ENCODE assay signal across 13 cellular contexts in genomic region chr16:67661864-67662652, GRCh38. TPM values are rescaled to one million over a fixed set of nuclear protein-coding genes. Genes with fewer than 3 reads are reported as not detected.
A peak's percentile ranks its signal among the peaks of the same experiment; 100 is the strongest.
DNase-seq lines count a peak whose midpoint lies in the region; ATAC-seq and TF ChIP-seq lines count a peak whose summit lies in the region.
"Had no signal": no experiment of that assay in that cellular context is flagged by ENCODE, and none has a peak within 500 bp of the region (broad histone marks: within the 10 kb centered on the region; RNA-seq: fewer than 3 reads in every experiment).

No MANE protein-coding gene starts in this region.

- H3K9me3 ChIP-seq in thyroid gland = no peaks in the 10 kb centered on the region
- H3K9me3 ChIP-seq: thoracic aorta had no signal

- H3K4me3 Mint-ChIP-seq in activated T-cell treated with anti-CD3 and anti-CD28 coated beads, Interleukin-2, amount 50 U/mL, for 4 hours = peak overlapping the region; percentile 89

- intact Hi-C loops in thyroid gland (cut with DNase I) = loop anchor here (10.0 kb wide), 1 partner anchor 273 kb away; the partner anchor contains the start of genes CTRL and PSMB10

- WGBS in thyroid gland, 2 donors = 95 to 97% methylated on average over 20 to 27 of the region's 34 CpGs

- DNase-seq in activated T-cell treated with anti-CD3 and anti-CD28 coated beads, Interleukin-2, amount 50 U/mL, for 4 hours = no peak
- DNase-seq in activated T-cell treated with anti-CD3 and anti-CD28 coated beads, Interleukin-2, amount 50 U/mL, for 48 hours = no peak
- DNase-seq in RWPE1 (ENCODE audit: low spot score) (no peak), epithelial cell of proximal tubule (ENCODE audit: low read depth) (no peak), SW480 (ENCODE audit: low spot score) (no peak), thyroid gland (no peak)
- DNase-seq: activated gamma-delta T cell, KG1 had no signal

- no peak for TF ChIP-seq POLR2A in thyroid gland (IDR thresholded peaks at IDR 0.05)

- peaks cover 23% of the 10 kb centered on the region for H3K4me1 Mint-ChIP-seq in activated T-cell treated with anti-CD3 and anti-CD28 coated beads, Interleukin-2, amount 50 U/mL, for 4 hours (ENCODE audit: low read depth)

- POLR2A ChIA-PET in RWPE1 (lab: Yijun Ruan, JAX; ENCODE audit: low non-redundant PET) = interaction anchor here (0.5 kb wide), 1 partner anchor 132 kb away, joined by 3 read pairs; no protein-coding TSS in a partner anchor

- H3K9ac ChIP-seq in rectal smooth muscle tissue (ENCODE audit: low read length) = no peak overlapping the region

- H3K27me3 Mint-ChIP-seq in activated T-cell treated with anti-CD3 and anti-CD28 coated beads, Interleukin-2, amount 50 U/mL, for 4 hours (ENCODE audit: low read depth) = no peaks in the 10 kb centered on the region

- peak overlapping the region; percentile 98 for H3K4me3 ChIP-seq in epithelial cell of proximal tubule (ENCODE audit: low read depth, low read length)
- peak overlapping the region; percentile 98 for H3K4me3 ChIP-seq in rectal smooth muscle tissue (ENCODE audit: low read length)
- H3K4me3 ChIP-seq in thyroid gland (replicated peaks in 1 of 3) = no peak overlapping the region

- peaks cover 2% of the 10 kb centered on the region for H3K36me3 Mint-ChIP-seq in activated T-cell treated with anti-CD3 and anti-CD28 coated beads, Interleukin-2, amount 50 U/mL, for 4 hours (ENCODE audit: insufficient read depth)

- peaks cover 21% of the 10 kb centered on the region for H3K4me1 ChIP-seq in rectal smooth muscle tissue (ENCODE audit: control insufficient read depth, insufficient read depth, low read length)
- H3K4me1 ChIP-seq in thyroid gland = peaks cover 22 to 28% of the 10 kb centered on the region in 2 donors

- TF ChIP-seq CTCF in RWPE1 (conservative IDR thresholded peaks at IDR 0.05; ENCODE audit: low read depth) (no peak), epithelial cell of proximal tubule (conservative IDR thresholded peaks at IDR 0.05; ENCODE audit: low read depth, low read length) (no peak), thyroid gland (IDR thresholded peaks at IDR 0.05) (no peak)

- no peaks in the 10 kb centered on the region for H3K27me3 ChIP-seq in rectal smooth muscle tissue (ENCODE audit: control insufficient read depth, insufficient read depth, low read length)
- no peaks in the 10 kb centered on the region for H3K27me3 ChIP-seq in thyroid gland

- H3K36me3 ChIP-seq in rectal smooth muscle tissue (ENCODE audit: control insufficient read depth, insufficient read depth, low read length) (peaks cover 1% of the 10 kb centered on the region), thyroid gland (no peaks in the 10 kb centered on the region)

- no peaks in the 10 kb centered on the region for H3K9me3 Mint-ChIP-seq in activated T-cell treated with anti-CD3 and anti-CD28 coated beads, Interleukin-2, amount 50 U/mL, for 4 hours

- H3K27ac ChIP-seq in RWPE1 (peak overlapping the region; percentile 92), rectal smooth muscle tissue (ENCODE audit: low read depth, low read length) (no peak overlapping the region), thyroid gland (no peak overlapping the region)

- CTCF ChIA-PET in RWPE1 (lab: Yijun Ruan, JAX) = interaction anchor here (0.6 to 2.3 kb wide), 3 partner anchors 11 to 141 kb away, joined by 3 to 11 read pairs (median 3); no protein-coding TSS in a partner anchor

- ATAC-seq in activated T-cell treated with anti-CD3 and anti-CD28 coated beads, Interleukin-2, amount 50 U/mL, for 4 hours = no peak
- no peak for ATAC-seq in GM18870 (IDR thresholded peaks at IDR 0.05; ENCODE audit: unreplicated experiment)
- ATAC-seq: left lobe of liver had no signal

RNA-seq across cellular contexts. Expression of gene PARD6A, which starts 1.3 kb away (rescaled TPM):
- total RNA-seq in activated T-cell treated with anti-CD3 and anti-CD28 coated beads, Interleukin-2, amount 50 U/mL, for 4 hours = 10 to 100 TPM; 12.0 to 12.5 (median 12.5) TPM
- 13.3 and 15.9 TPM in 2 replicates for total RNA-seq in epithelial cell of proximal tubule
- 1 to 10 TPM; 2.5 to 8.8 (median 5.0) TPM for total RNA-seq in thyroid gland

RNA-seq across cellular contexts. Expression of gene ACD, which starts 2.0 kb away (rescaled TPM):
- total RNA-seq in activated T-cell treated with anti-CD3 and anti-CD28 coated beads, Interleukin-2, amount 50 U/mL, for 4 hours = 10 to 100 TPM; 87.5 to 89.7 (median 89.4) TPM
- total RNA-seq in epithelial cell of proximal tubule (71.6 and 73.2 TPM in 2 replicates), thyroid gland (10 to 100 TPM in 3 of 4 donors, 1 to 10 TPM in 1; 9.3 to 28.7 (median 21.5) TPM)

RNA-seq across cellular contexts. Expression of gene ENKD1, which starts 4.5 kb away (rescaled TPM):
- 10 to 100 TPM; 13.9 to 16.7 (median 14.1) TPM for total RNA-seq in activated T-cell treated with anti-CD3 and anti-CD28 coated beads, Interleukin-2, amount 50 U/mL, for 4 hours
- total RNA-seq in epithelial cell of proximal tubule (12.2 and 17.4 TPM in 2 replicates), thyroid gland (10 to 100 TPM; 14.2 to 33.2 (median 21.9) TPM)

RNA-seq across cellular contexts. Expression of gene C16orf86, which starts 4.6 kb away (rescaled TPM):
- total RNA-seq in activated T-cell treated with anti-CD3 and anti-CD28 coated beads, Interleukin-2, amount 50 U/mL, for 4 hours = under 1 TPM; 0.35 to 0.63 (median 0.46) TPM
- total RNA-seq in epithelial cell of proximal tubule (4.7 and 5.9 TPM in 2 replicates), thyroid gland (10 to 100 TPM in 1 of 4 donors, 1 to 10 TPM in 3; 3.9 to 10.7 (median 6.9) TPM)
- total RNA-seq: G401 had no signal

RNA-seq across cellular contexts. Expression of gene CARMIL2, which starts 17.1 kb away (rescaled TPM):
- total RNA-seq in activated T-cell treated with anti-CD3 and anti-CD28 coated beads, Interleukin-2, amount 50 U/mL, for 4 hours = 100 to 1,000 TPM; 204 to 221 (median 207) TPM
- total RNA-seq in epithelial cell of proximal tubule = 1.3 and 2.7 TPM in 2 replicates
- 1 to 10 TPM in 2 of 4 donors, under 1 TPM in 2; 0.22 to 1.3 (median 0.92) TPM for total RNA-seq in thyroid gland

Comparison
In these comparisons a context has a peak if more than half of its experiments do, and no peak if none do; other contexts are left out.
1. H3K4me3 ChIP-seq: peak in epithelial cell of proximal tubule (single experiment) and rectal smooth muscle tissue (single experiment); none in thyroid gland (0 of 3).